In the genomic region with DNA sequence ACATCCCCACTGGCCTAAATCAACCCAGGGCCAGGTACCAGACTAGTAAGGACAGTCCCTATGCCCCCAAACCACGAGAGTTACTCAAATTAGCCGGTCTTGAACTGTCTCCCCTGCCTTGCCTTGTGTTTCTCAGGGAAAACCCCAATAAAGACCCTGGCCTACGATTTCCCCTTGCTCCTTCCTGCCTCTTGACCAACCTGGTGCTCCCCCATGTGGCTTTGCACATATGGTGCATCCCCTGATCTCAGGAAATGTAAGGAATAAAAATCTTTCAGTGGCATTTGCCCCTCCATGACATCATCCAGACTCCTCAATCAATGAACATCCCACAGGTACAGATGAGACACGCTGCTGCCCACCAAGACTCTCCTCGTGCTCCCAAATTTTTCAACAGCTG, we compare ENCODE assay signal across 1 cellular context.
TF ChIP-seq lines count a peak whose summit lies in the region.

No MANE protein-coding gene starts in this region.

TF ChIP-seq in H1, 55 proteins besides CTCF, POLR2A, EP300 and RAD21:
- TF ChIP-seq SIX5 (IDR thresholded peaks at IDR 0.05; ENCODE audit: low read depth, low read length): no peak
- 0 out of 2 replicates have a peak, but pooled peaks have one; percentile 38 for TF ChIP-seq JUND (IDR thresholded peaks at IDR 0.05; ENCODE audit: low read length)
- no peak for TF ChIP-seq EZH2 (IDR thresholded peaks at IDR 0.05; ENCODE audit: low read depth, low read length, severe bottlenecking)
